In the genomic region with DNA sequence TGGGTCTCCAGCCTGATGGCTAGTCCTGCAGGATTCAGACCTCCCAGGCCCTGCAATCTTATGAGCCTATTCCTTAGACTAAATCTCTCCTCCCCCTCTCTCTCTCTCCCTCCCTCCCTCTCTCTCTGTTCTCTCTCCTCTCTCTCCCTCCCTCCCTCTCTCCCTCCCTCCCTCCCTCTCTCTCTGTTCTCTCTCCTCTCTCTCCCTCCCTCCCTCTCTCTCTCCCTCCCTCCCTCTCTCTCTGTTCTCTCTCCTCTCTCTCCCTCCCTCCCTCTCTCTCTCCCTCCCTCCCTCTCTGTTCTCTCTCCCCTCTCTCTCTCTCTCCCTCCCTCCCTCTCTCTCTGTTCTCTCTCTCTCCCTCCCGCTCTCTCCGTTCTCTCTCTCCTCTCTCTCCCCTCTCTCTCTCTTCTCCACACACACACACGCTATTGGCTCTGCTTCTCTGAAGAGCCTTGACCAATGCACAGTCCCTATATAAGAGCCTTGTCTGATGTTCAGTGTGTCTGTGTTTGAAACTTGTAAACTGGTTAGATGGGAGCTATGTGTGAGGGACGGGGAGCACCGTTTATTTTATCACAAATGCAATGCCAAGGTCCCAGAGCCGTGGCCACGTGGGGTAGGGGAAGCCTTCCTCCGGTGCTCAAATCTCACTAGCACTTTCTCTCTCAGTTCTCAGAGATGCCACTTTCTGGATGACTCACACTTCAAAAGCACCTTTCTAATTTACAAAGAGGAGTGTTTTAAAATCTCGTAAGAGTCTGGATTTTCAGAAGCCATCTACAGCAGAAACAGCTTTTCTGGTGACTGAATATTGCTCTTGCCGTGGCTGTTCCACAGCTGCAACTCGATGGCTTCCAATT, we compare ENCODE assay signal across 9 cellular contexts.
DNase-seq lines count a peak whose midpoint lies in the region; ATAC-seq and FAIRE-seq lines count a peak whose summit lies in the region.
"Had no signal": no experiment of that assay in that cellular context is flagged by ENCODE, and none has a peak within 500 bp of the region (broad histone marks: within the 10 kb centered on the region; RNA-seq: fewer than 3 reads in every experiment).

No MANE protein-coding gene starts in this region.

- peak; percentile 76 for FAIRE-seq in GM19239 (lab: Jason Lieb, UNC)

- peak; percentile 92 for ATAC-seq in HG02852 (IDR thresholded peaks at IDR 0.05; ENCODE audit: unreplicated experiment)
- ATAC-seq: body of pancreas had no signal

- DNase-seq in GM19239 (ENCODE audit: insufficient read length, low spot score) (peak; percentile 70), AML-193 (lab: John Stamatoyannopoulos, UW) (no peak), SKM-1 treated with dmso at 0.1 percent for 144 hours (lab: John Stamatoyannopoulos, UW; ENCODE audit: unreplicated experiment) (no peak), NCI-H187 treated with DMSO at 0.1 percent for 48 hours (lab: John Stamatoyannopoulos, UW) (no peak)
- DNase-seq in activated CD4-positive, alpha-beta T cell treated with anti-CD3 and anti-CD28 coated beads for 4 hours: peak; percentile 26 to 38
- DNase-seq in stimulated activated CD4-positive, alpha-beta T cell treated with anti-CD3 and anti-CD28 coated beads, TNF-alpha, amount 100 ng/mL, for 24 hours (ENCODE audit: low read depth in 3 of 3): peak; percentile 22 to 47 (median 30)
- DNase-seq: body of pancreas, Peyer's patch had no signal

Comparison
In these comparisons a context has a peak if more than half of its experiments do, and no peak if none do; other contexts are left out.
1. DNase-seq: peak in GM19239 (single experiment), activated CD4-positive, alpha-beta T cell treated with anti-CD3 and anti-CD28 coated beads for 4 hours (2 of 2) and stimulated activated CD4-positive, alpha-beta T cell treated with anti-CD3 and anti-CD28 coated beads, TNF-alpha, amount 100 ng/mL, for 24 hours (3 of 3); none in AML-193 (0 of 2), SKM-1 treated with dmso at 0.1 percent for 144 hours (single experiment) and NCI-H187 treated with DMSO at 0.1 percent for 48 hours (single experiment).